In the genomic region with DNA sequence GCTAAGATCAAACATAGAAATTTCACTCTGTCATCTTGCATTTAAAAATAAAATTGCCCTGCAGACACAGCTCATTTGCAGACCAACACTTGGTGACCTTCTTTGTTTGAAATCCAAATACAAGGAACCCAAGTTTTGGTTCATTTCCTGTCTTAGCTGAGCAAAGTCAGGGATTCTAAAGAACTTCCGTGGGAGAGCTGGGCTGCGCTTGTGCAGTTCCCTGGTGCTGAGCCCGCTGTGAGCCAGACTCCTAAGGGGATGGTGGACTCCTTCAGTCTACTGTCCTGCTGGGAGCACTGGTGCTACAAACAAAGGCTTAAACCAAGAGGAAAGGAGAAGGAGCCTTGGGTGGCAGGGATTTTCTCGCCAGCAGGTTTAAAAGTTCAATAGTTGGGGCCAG, we compare ENCODE assay signal across 13 cellular contexts.
A peak's percentile ranks its signal among the peaks of the same experiment; 100 is the strongest.
DNase-seq lines count a peak whose midpoint lies in the region; ATAC-seq and TF ChIP-seq lines count a peak whose summit lies in the region.
"Had no signal": no experiment of that assay in that cellular context is flagged by ENCODE, and none has a peak within 500 bp of the region (broad histone marks: within the 10 kb centered on the region; RNA-seq: fewer than 3 reads in every experiment).

No MANE protein-coding gene starts in this region.

- H3K36me3 ChIP-seq in ascending aorta = peaks cover 13 to 25% of the 10 kb centered on the region in 2 donors
- no peaks in the 10 kb centered on the region for H3K36me3 ChIP-seq in parathyroid adenoma (ENCODE audit: control insufficient read depth, insufficient read depth, low read length)

- DNase-seq in AG08395 (ENCODE audit: low spot score) = peak; percentile 19
- no peak for DNase-seq in ascending aorta (ENCODE audit: low spot score in 2 of 2)
- DNase-seq in iris pigment epithelial cell (ENCODE audit: low read depth) = peak; percentile 39
- no peak for DNase-seq in NCI-H2171 (lab: John Stamatoyannopoulos, UW)
- DNase-seq in G401 (ENCODE audit: low spot score) = no peak
- DNase-seq in NCI-H2227 treated with DMSO at 0.1 percent for 48 hours (lab: John Stamatoyannopoulos, UW) = no peak
- DNase-seq: activated naive CD4-positive, alpha-beta T cell treated with anti-CD3 and anti-CD28 coated beads, Interleukin-2, amount 50 U/mL, for 16 hours; foreskin keratinocyte; NCI-H226; SK-N-SH had no signal

- no peaks in the 10 kb centered on the region for H3K79me2 ChIP-seq in parathyroid adenoma

- H3K4me3 ChIP-seq in ascending aorta (no peak overlapping the region), parathyroid adenoma (ENCODE audit: low read depth, low read length) (no peak overlapping the region)

- no peaks in the 10 kb centered on the region for H3K9me3 ChIP-seq in ascending aorta
- no peaks in the 10 kb centered on the region for H3K9me3 ChIP-seq in parathyroid adenoma (ENCODE audit: control insufficient read depth, low read length)
- H3K9me3 ChIP-seq: SK-N-SH had no signal

- TF ChIP-seq CTCF in ascending aorta (IDR thresholded peaks at IDR 0.05) (no peak), parathyroid adenoma (IDR thresholded peaks at IDR 0.05) (no peak)

- H2AFZ ChIP-seq in parathyroid adenoma = peak overlapping the region; percentile 17

- peak overlapping the region; percentile 72 to 82 for H3K27ac ChIP-seq in ascending aorta
- peak overlapping the region; percentile 69 for H3K27ac ChIP-seq in parathyroid adenoma
- H3K27ac ChIP-seq: foreskin keratinocyte had no signal

- no peak overlapping the region for H3K9ac ChIP-seq in parathyroid adenoma
- H3K9ac ChIP-seq: SK-N-SH had no signal

- no peak overlapping the region for H3K4me2 ChIP-seq in parathyroid adenoma (ENCODE audit: low read length)
- H3K4me2 ChIP-seq: SK-N-SH had no signal

- H3K4me1 ChIP-seq in ascending aorta (peaks cover 18 to 34% of the 10 kb centered on the region in 2 donors), parathyroid adenoma (peaks cover 52% of the 10 kb centered on the region)
- H3K4me1 ChIP-seq: foreskin keratinocyte had no signal

- ATAC-seq in esophagus mucosa = no peak
- ATAC-seq: foreskin keratinocyte; natural killer cell treated with Interleukin-12 subunit alpha and Interleukin-12 subunit beta and Interleukin-15 and Interleukin-18, amount 100 ng/mL, for 72 hours had no signal

- in situ Hi-C loops in G401 (cut with HindIII; ENCODE audit: low sequenced_read_pairs) = no loop called here

- intact Hi-C loops in ascending aorta (cut with DNase I) = no loop called here

- no peaks in the 10 kb centered on the region for H3K27me3 ChIP-seq in ascending aorta
- no peaks in the 10 kb centered on the region for H3K27me3 ChIP-seq in parathyroid adenoma (ENCODE audit: control insufficient read depth, insufficient read depth, low read length)
- H3K27me3 ChIP-seq: foreskin keratinocyte had no signal

Comparison
In these comparisons a context has a peak if more than half of its experiments do, and no peak if none do; other contexts are left out.
1. DNase-seq: peak in AG08395 (single experiment) and iris pigment epithelial cell (single experiment); none in ascending aorta (0 of 2), NCI-H2171 (single experiment), G401 (single experiment) and NCI-H2227 treated with DMSO at 0.1 percent for 48 hours (single experiment).